In genomic region chr12:2813214-2813554, GRCh38 we compare ENCODE assay signal across 8 cellular contexts. TPM values are rescaled to one million over a fixed set of nuclear protein-coding genes. Genes with fewer than 3 reads are reported as not detected.
DNase-seq lines count a peak whose midpoint lies in the region; ATAC-seq and TF ChIP-seq lines count a peak whose summit lies in the region.

No MANE protein-coding gene starts in this region.

- peak overlapping the region; percentile 98 for H3K27ac Mint-ChIP-seq in activated CD4-positive, alpha-beta memory T cell treated with anti-CD3 and anti-CD28 coated beads for 36 hours
- peak overlapping the region; percentile 99 for H3K27ac Mint-ChIP-seq in stimulated activated effector memory CD8-positive, alpha-beta T cell treated with anti-CD3 and anti-CD28 coated beads, Interleukin-12 subunit alpha, Interleukin-12 subunit beta, amount 100 ng/mL, for 72 hours

- H3K36me3 Mint-ChIP-seq in activated CD4-positive, alpha-beta memory T cell treated with anti-CD3 and anti-CD28 coated beads for 36 hours, result peaks cover 17% of the 10 kb centered on the region
- H3K36me3 Mint-ChIP-seq in stimulated activated effector memory CD8-positive, alpha-beta T cell treated with anti-CD3 and anti-CD28 coated beads, Interleukin-12 subunit alpha, Interleukin-12 subunit beta, amount 100 ng/mL, for 72 hours, result peaks cover 49% of the 10 kb centered on the region

- H3K4me3 ChIP-seq in H7 (ENCODE audit: insufficient read depth, low read depth, low read length), result peak overlapping the region; percentile 80
- peak overlapping the region; percentile 93 for H3K4me3 ChIP-seq in iPS-11a (ENCODE audit: low read depth, low read length)

- DNase-seq in H7 (no peak), GM13977 (ENCODE audit: low spot score) (no peak), SKM-1 (lab: John Stamatoyannopoulos, UW; ENCODE audit: unreplicated experiment) (no peak), NAMALWA (ENCODE audit: low spot score) (no peak)
- DNase-seq in activated CD4-positive, alpha-beta memory T cell treated with anti-CD3 and anti-CD28 coated beads for 36 hours, result no peak
- DNase-seq in stimulated activated effector memory CD8-positive, alpha-beta T cell treated with anti-CD3 and anti-CD28 coated beads, Interleukin-12 subunit alpha, Interleukin-12 subunit beta, amount 100 ng/mL, for 72 hours (ENCODE audit: low spot score in 2 of 2), result no peak

- peak; percentile 0 for ATAC-seq in stimulated activated effector memory CD8-positive, alpha-beta T cell treated with anti-CD3 and anti-CD28 coated beads, Interleukin-12 subunit alpha, Interleukin-12 subunit beta, amount 100 ng/mL, for 72 hours
- no peak for ATAC-seq in GM21737 (IDR thresholded peaks at IDR 0.05; ENCODE audit: unreplicated experiment)

- in situ Hi-C loops in GM13977 (cut with MboI; ENCODE audit: low pct_unique_long_range_greater_than_20kb, low sequenced_read_pairs, unreplicated experiment), result no loop called here

- no peaks in the 10 kb centered on the region for H3K27me3 ChIP-seq in H7 (ENCODE audit: control insufficient read depth, insufficient read depth, low read length)

- intact Hi-C loops in activated CD4-positive, alpha-beta memory T cell treated with anti-CD3 and anti-CD28 coated beads for 36 hours (cut with micrococcal nuclease), result loop anchor here (1.0 to 5.0 kb wide), 4 partner anchors 64 to 1059 kb away; partner anchors contain the start of genes FOXM1, PARP11 and RHNO1

- TF ChIP-seq CTCF in GM13977 (IDR thresholded peaks at IDR 0.05; ENCODE audit: extremely low read depth, insufficient read depth, missing control alignments), result no peak

- H3K36me3 ChIP-seq in H7 (replicated peaks; ENCODE audit: control insufficient read depth, insufficient read depth, low read length), result peaks cover 4% of the 10 kb centered on the region

- POLR2A ChIA-PET in activated CD4-positive, alpha-beta memory T cell treated with anti-CD3 and anti-CD28 coated beads for 36 hours (lab: Charles Lee), result interaction anchor here (0.6 kb wide), 1 partner anchor 122 kb away, joined by 6 read pairs; no protein-coding TSS in a partner anchor

- CTCF ChIA-PET in activated CD4-positive, alpha-beta memory T cell treated with anti-CD3 and anti-CD28 coated beads for 36 hours (lab: Charles Lee), result interaction anchor here (1.1 to 2.1 kb wide), 5 partner anchors 9 to 65 kb away, joined by 3 to 12 read pairs (median 5); partner anchors contain the start of gene FKBP4

- peaks cover 19% of the 10 kb centered on the region for H3K4me1 Mint-ChIP-seq in activated CD4-positive, alpha-beta memory T cell treated with anti-CD3 and anti-CD28 coated beads for 36 hours (ENCODE audit: low read depth)
- H3K4me1 Mint-ChIP-seq in stimulated activated effector memory CD8-positive, alpha-beta T cell treated with anti-CD3 and anti-CD28 coated beads, Interleukin-12 subunit alpha, Interleukin-12 subunit beta, amount 100 ng/mL, for 72 hours, result peaks cover 12% of the 10 kb centered on the region

- H3K9me3 Mint-ChIP-seq in activated CD4-positive, alpha-beta memory T cell treated with anti-CD3 and anti-CD28 coated beads for 36 hours, result no peaks in the 10 kb centered on the region
- no peaks in the 10 kb centered on the region for H3K9me3 Mint-ChIP-seq in stimulated activated effector memory CD8-positive, alpha-beta T cell treated with anti-CD3 and anti-CD28 coated beads, Interleukin-12 subunit alpha, Interleukin-12 subunit beta, amount 100 ng/mL, for 72 hours

- H3K4me3 Mint-ChIP-seq in activated CD4-positive, alpha-beta memory T cell treated with anti-CD3 and anti-CD28 coated beads for 36 hours, result peak overlapping the region; percentile 99
- H3K4me3 Mint-ChIP-seq in stimulated activated effector memory CD8-positive, alpha-beta T cell treated with anti-CD3 and anti-CD28 coated beads, Interleukin-12 subunit alpha, Interleukin-12 subunit beta, amount 100 ng/mL, for 72 hours, result peak overlapping the region; percentile 95

- no peaks in the 10 kb centered on the region for H3K27me3 Mint-ChIP-seq in activated CD4-positive, alpha-beta memory T cell treated with anti-CD3 and anti-CD28 coated beads for 36 hours

RNA-seq across cellular contexts. Expression of gene ITFG2, which starts 0.7 kb away (rescaled TPM):
- 11.8 and 20.5 TPM in 2 replicates for total RNA-seq in H7 (2014; rRNA removed; shearing (Covaris generic))
- total RNA-seq in activated CD4-positive, alpha-beta memory T cell treated with anti-CD3 and anti-CD28 coated beads for 36 hours, result 10 to 100 TPM; 18.9 to 21.6 TPM

RNA-seq across cellular contexts. Expression of gene FKBP4, which starts 18.4 kb away (rescaled TPM):
- 143 and 147 TPM in 2 replicates for total RNA-seq in H7 (2014; rRNA removed; shearing (Covaris generic))
- 100 to 1,000 TPM; 144 to 153 TPM for total RNA-seq in activated CD4-positive, alpha-beta memory T cell treated with anti-CD3 and anti-CD28 coated beads for 36 hours

RNA-seq across cellular contexts. Expression of gene NRIP2, which starts 21.7 kb away (rescaled TPM):
- total RNA-seq in H7 (2014; rRNA removed; shearing (Covaris generic)), result not detected in 2 replicates
- not detected for total RNA-seq in activated CD4-positive, alpha-beta memory T cell treated with anti-CD3 and anti-CD28 coated beads for 36 hours

RNA-seq across cellular contexts. Expression of gene TEX52, which starts 43.7 kb away (rescaled TPM):
- not detected in 2 replicates for total RNA-seq in H7 (2014; rRNA removed; shearing (Covaris generic))
- total RNA-seq in activated CD4-positive, alpha-beta memory T cell treated with anti-CD3 and anti-CD28 coated beads for 36 hours, result under 1 TPM in 1 of 2 experiments, not detected in 1; 0.19 TPM
